21 cellular contexts compared by ENCODE assay signal in the genomic region with DNA sequence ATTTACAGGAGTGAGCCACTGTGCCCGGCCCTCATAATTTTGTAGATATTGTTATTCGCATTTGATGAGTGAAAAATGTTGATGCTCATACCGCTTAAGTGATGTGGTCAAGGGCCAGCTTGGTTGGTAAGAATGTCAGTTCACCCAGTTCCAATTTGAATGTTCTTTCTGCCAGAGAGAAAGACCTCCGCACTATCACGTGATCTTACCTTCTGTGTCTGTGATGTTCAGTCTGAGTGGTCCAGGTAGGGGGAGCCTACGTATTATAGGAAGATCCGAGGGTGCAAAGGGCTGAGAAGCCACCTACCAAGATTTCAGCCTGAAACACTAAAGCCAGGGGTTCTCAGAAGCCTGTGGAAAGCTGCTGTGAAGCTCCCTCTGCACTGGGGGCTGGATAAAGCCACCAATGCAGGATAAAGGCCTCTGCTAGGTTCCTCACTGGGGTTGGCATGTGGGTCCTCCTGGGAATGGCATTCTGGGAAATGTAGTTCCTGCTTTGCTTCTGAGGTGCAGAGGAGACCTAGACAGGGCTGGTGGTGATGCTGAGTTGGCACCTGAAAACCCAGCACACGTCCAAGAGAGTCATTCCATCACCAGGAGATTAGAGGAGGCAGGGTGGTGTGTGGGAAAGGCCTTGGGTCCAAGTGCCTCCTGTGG.
DNase-seq lines count a peak whose midpoint lies in the region; ATAC-seq, FAIRE-seq and TF ChIP-seq lines count a peak whose summit lies in the region.
"Had no signal": no experiment of that assay in that cellular context is flagged by ENCODE, and none has a peak within 500 bp of the region (broad histone marks: within the 10 kb centered on the region; RNA-seq: fewer than 3 reads in every experiment).

No MANE protein-coding gene starts in this region.

- no CpG with 5 or more reads among the region's 8 CpGs for WGBS in IMR-90 (ENCODE audit: extremely low coverage in 2 of 2, insufficient read length in 1 of 2), 2 experiments

- no peak overlapping the region for H3K4me2 ChIP-seq in IMR-90 (ENCODE audit: low read depth, low read length)
- H3K4me2 ChIP-seq: hepatocyte, PC-9 had no signal

- no peaks in the 10 kb centered on the region for H3K9me3 Mint-ChIP-seq in T-helper 1 cell treated with Interleukin-12 subunit alpha and Interleukin-12 subunit beta and Interleukin-4 antibody, amounts not matched to agents 30 μg/mL and 1 μg/mL, for 36 hours
- no peaks in the 10 kb centered on the region for H3K9me3 Mint-ChIP-seq in progenitor cell of endocrine pancreas (ENCODE audit: low read depth)
- H3K9me3 Mint-ChIP-seq: mesothelial cell of epicardium had no signal

- H3K18ac ChIP-seq in IMR-90 (ENCODE audit: low read depth, low read length): no peak overlapping the region

- no peak overlapping the region for H2AK9ac ChIP-seq in IMR-90 (replicated peaks; ENCODE audit: low read depth, low read length, poor library complexity)

- no peaks in the 10 kb centered on the region for H3K79me1 ChIP-seq in IMR-90 (ENCODE audit: low read depth in 1 of 2, low read length in 2 of 2)

- no TSS peak for BruUV-seq in IMR-90 (replicated peaks; lab: Mats Ljungman, UMichigan)

- H3K27ac Mint-ChIP-seq in T-helper 1 cell treated with Interleukin-12 subunit alpha and Interleukin-12 subunit beta and Interleukin-4 antibody, amounts not matched to agents 30 μg/mL and 1 μg/mL, for 36 hours: peak overlapping the region; percentile 80
- H3K27ac Mint-ChIP-seq in progenitor cell of endocrine pancreas: peak overlapping the region; percentile 82
- H3K27ac Mint-ChIP-seq: mesothelial cell of epicardium had no signal

- H3K4me1 ChIP-seq in IMR-90 (ENCODE audit: control insufficient read depth, insufficient read depth, low read length): no peaks in the 10 kb centered on the region
- H3K4me1 ChIP-seq: thyroid gland had no signal

- H2BK120ac ChIP-seq in IMR-90 (ENCODE audit: low read depth, low read length): no peak overlapping the region

- H4K5ac ChIP-seq in IMR-90 (ENCODE audit: low read depth, low read length): no peak overlapping the region

- no peak overlapping the region for H2BK5ac ChIP-seq in IMR-90 (ENCODE audit: low read depth, low read length, poor library complexity, severe bottlenecking)

- no peak overlapping the region for H3K27ac ChIP-seq in IMR-90 (ENCODE audit: insufficient read depth, low read length)
- H3K27ac ChIP-seq: hepatocyte, PC-9, thyroid gland had no signal

- in situ Hi-C loops in IMR-90 (cut with MboI; ENCODE audit: low sequenced_read_pairs): no loop called here

- FAIRE-seq in bronchial epithelial cell (lab: Jason Lieb, UNC): peak; percentile 88

- CTCF ChIA-PET in IMR-90 (lab: Yijun Ruan, JAX): no interaction called here

- H4K91ac ChIP-seq in IMR-90 (ENCODE audit: insufficient read depth, low read depth, low read length): no peak overlapping the region

- H3K23ac ChIP-seq in IMR-90 (ENCODE audit: low read depth, low read length): no peak overlapping the region

- H3K27me3 ChIP-seq in IMR-90 (ENCODE audit: control insufficient read depth, insufficient read depth, low read length) (no peaks in the 10 kb centered on the region), bronchial epithelial cell (ENCODE audit: control insufficient read depth, insufficient read depth, low read length) (no peaks in the 10 kb centered on the region)
- H3K27me3 ChIP-seq: hepatocyte, thyroid gland had no signal

- H4K8ac ChIP-seq in IMR-90 (ENCODE audit: low read depth in 2 of 2, low read length in 2 of 2): no peak overlapping the region

- no peak overlapping the region for H2BK20ac ChIP-seq in IMR-90 (ENCODE audit: low read depth, low read length)

- dilution Hi-C loops in IMR-90 (cut with HindIII; ENCODE audit: low sequenced_read_pairs, unreplicated experiment): no loop called here

- no peak overlapping the region for H3K56ac ChIP-seq in IMR-90 (ENCODE audit: extremely low read depth, insufficient read depth, low read length)

- no peak overlapping the region for H3K4ac ChIP-seq in IMR-90 (ENCODE audit: low read depth, low read length)

- H3K9me1 ChIP-seq in IMR-90 (ENCODE audit: insufficient read depth, low read length): no peaks in the 10 kb centered on the region

- no peak overlapping the region for H2AK5ac ChIP-seq in IMR-90 (ENCODE audit: low read depth, low read length)

- peak overlapping the region; percentile 27 for H2AFZ ChIP-seq in IMR-90 (replicated peaks; ENCODE audit: low read length, poor library complexity)
- H2AFZ ChIP-seq: hepatocyte, PC-9 had no signal

- no peak for ATAC-seq in IMR-90 (ENCODE audit: low read depth)
- ATAC-seq: sciatic nerve had no signal

- no peak for TF ChIP-seq POLR2A in IMR-90 (IDR thresholded peaks at IDR 0.05; ENCODE audit: low read depth, low read length)

- no peaks in the 10 kb centered on the region for H3K9me3 ChIP-seq in IMR-90 (ENCODE audit: control insufficient read depth, insufficient read depth, low read length)
- H3K9me3 ChIP-seq: thyroid gland had no signal

- no peak overlapping the region for H3K14ac ChIP-seq in IMR-90 (replicated peaks; ENCODE audit: low read depth, low read length)

- H3K36me3 Mint-ChIP-seq in T-helper 1 cell treated with Interleukin-12 subunit alpha and Interleukin-12 subunit beta and Interleukin-4 antibody, amounts not matched to agents 30 μg/mL and 1 μg/mL, for 36 hours (ENCODE audit: low read depth): peaks cover 10% of the 10 kb centered on the region
- H3K36me3 Mint-ChIP-seq in progenitor cell of endocrine pancreas (ENCODE audit: insufficient read depth): no peaks in the 10 kb centered on the region
- H3K36me3 Mint-ChIP-seq: mesothelial cell of epicardium had no signal

- peak overlapping the region; percentile 41 for H3K4me3 Mint-ChIP-seq in T-helper 1 cell treated with Interleukin-12 subunit alpha and Interleukin-12 subunit beta and Interleukin-4 antibody, amounts not matched to agents 30 μg/mL and 1 μg/mL, for 36 hours
- H3K4me3 Mint-ChIP-seq in progenitor cell of endocrine pancreas (ENCODE audit: low read depth): no peak overlapping the region
- H3K4me3 Mint-ChIP-seq: mesothelial cell of epicardium had no signal

- no peak for TF ChIP-seq RAD21 in IMR-90 (IDR thresholded peaks at IDR 0.05; ENCODE audit: low read length)

- H4K20me1 ChIP-seq in IMR-90 (ENCODE audit: insufficient read depth, low read length): no peaks in the 10 kb centered on the region

- H3K4me3 ChIP-seq in IMR-90 (ENCODE audit: insufficient read depth, low read depth, low read length) (no peak overlapping the region), bronchial epithelial cell (ENCODE audit: low read depth, low read length) (no peak overlapping the region)
- H3K4me3 ChIP-seq: hepatocyte, PC-9, thyroid gland had no signal

- H2BK15ac ChIP-seq in IMR-90 (ENCODE audit: low read depth, low read length): no peak overlapping the region

- POLR2A ChIA-PET in IMR-90 (lab: Charles Lee; ENCODE audit: unreplicated experiment): no interaction called here

- H3K27me3 Mint-ChIP-seq in T-helper 1 cell treated with Interleukin-12 subunit alpha and Interleukin-12 subunit beta and Interleukin-4 antibody, amounts not matched to agents 30 μg/mL and 1 μg/mL, for 36 hours (ENCODE audit: low read depth): peaks cover 7% of the 10 kb centered on the region
- no peaks in the 10 kb centered on the region for H3K27me3 Mint-ChIP-seq in progenitor cell of endocrine pancreas

- H3K4me1 Mint-ChIP-seq in T-helper 1 cell treated with Interleukin-12 subunit alpha and Interleukin-12 subunit beta and Interleukin-4 antibody, amounts not matched to agents 30 μg/mL and 1 μg/mL, for 36 hours (ENCODE audit: low read depth): peaks cover 73% of the 10 kb centered on the region
- H3K4me1 Mint-ChIP-seq in progenitor cell of endocrine pancreas (ENCODE audit: low read depth): peaks cover 29% of the 10 kb centered on the region

- intact Hi-C loops in IMR-90 (cut with micrococcal nuclease): no loop called here

- TF ChIP-seq CTCF in IMR-90 (conservative IDR thresholded peaks at IDR 0.05; ENCODE audit: low read depth, low read length): no peak
- no peak for TF ChIP-seq CTCF in bronchial epithelial cell (IDR thresholded peaks at IDR 0.05; ENCODE audit: insufficient read depth, low read length, severe bottlenecking)
- no peak for TF ChIP-seq CTCF in progenitor cell of endocrine pancreas (IDR thresholded peaks at IDR 0.05; ENCODE audit: unreplicated experiment)

- DNase-seq in T-helper 1 cell (no peak), IMR-90 (no peak), bronchial epithelial cell (ENCODE audit: low read depth) (no peak), progenitor cell of endocrine pancreas (ENCODE audit: low spot score, unreplicated experiment) (no peak), SW480 (ENCODE audit: low spot score) (no peak), DMS53 (lab: John Stamatoyannopoulos, UW) (no peak), hypothalamus (lab: John Stamatoyannopoulos, UW) (no peak)
- DNase-seq: 8988T; activated CD8-positive, alpha-beta memory T cell treated with anti-CD3 and anti-CD28 coated beads, Interleukin-2, amount 50 U/mL, for 4 hours; C1 segment of cervical spinal cord; caudate nucleus; effector memory CD4-positive, alpha-beta T cell; NCI-H2107; NCI-H69; occipital lobe; PC-9; thyroid gland had no signal

- H3K9ac ChIP-seq in IMR-90 (ENCODE audit: low read depth, low read length): no peak overlapping the region

- H3K36me3 ChIP-seq in IMR-90 (ENCODE audit: control insufficient read depth, insufficient read depth, low read length): no peaks in the 10 kb centered on the region
- no peaks in the 10 kb centered on the region for H3K36me3 ChIP-seq in bronchial epithelial cell (ENCODE audit: control insufficient read depth, insufficient read depth, low read length)
- H3K36me3 ChIP-seq: thyroid gland had no signal

TF ChIP-seq in IMR-90, 13 proteins besides CTCF, POLR2A, EP300 and RAD21 (continues in another document):
- TF ChIP-seq NFE2L2 (IDR thresholded peaks at IDR 0.05; ENCODE audit: low read depth, low read length): no peak
- no peak for TF ChIP-seq MAFK (IDR thresholded peaks at IDR 0.05; ENCODE audit: low read depth, low read length)
- no peak for TF ChIP-seq FOS (IDR thresholded peaks at IDR 0.05; ENCODE audit: low read depth, low read length)
- TF ChIP-seq USF2 (IDR thresholded peaks at IDR 0.05; ENCODE audit: low read depth, low read length): no peak
- no peak for TF ChIP-seq BHLHE40 (IDR thresholded peaks at IDR 0.05; ENCODE audit: low read depth, low read length)
- TF ChIP-seq RFX5 (IDR thresholded peaks at IDR 0.05; ENCODE audit: low read depth, low read length): no peak
- no peak for TF ChIP-seq CEBPB (IDR thresholded peaks at IDR 0.05; ENCODE audit: low read depth, low read length)
- TF ChIP-seq RCOR1 (IDR thresholded peaks at IDR 0.05; ENCODE audit: insufficient replicate concordance, low read length): no peak
- no peak for TF ChIP-seq CHD1 (IDR thresholded peaks at IDR 0.05; ENCODE audit: low read depth, low read length)
- no peak for TF ChIP-seq MAZ (IDR thresholded peaks at IDR 0.05; ENCODE audit: borderline replicate concordance, low read depth, low read length)
